In genomic region chr2:127080226-127080940, GRCh38 we compare ENCODE assay signal across 8 cellular contexts. TPM values are rescaled to one million over a fixed set of nuclear protein-coding genes. Genes with fewer than 3 reads are reported as not detected.
DNase-seq lines count a peak whose midpoint lies in the region; ATAC-seq and TF ChIP-seq lines count a peak whose summit lies in the region.

No MANE protein-coding gene starts in this region.

- 64 to 69% methylated on average over 14 of the region's 14 CpGs for WGBS in heart right ventricle, 2 donors

- H3K27ac Mint-ChIP-seq in activated CD4-positive, alpha-beta T cell treated with anti-CD3 and anti-CD28 coated beads for 36 hours: peak overlapping the region; percentile 91

- DNase-seq in activated CD4-positive, alpha-beta T cell treated with anti-CD3 and anti-CD28 coated beads for 36 hours: peak; percentile 86
- DNase-seq in activated CD4-positive, alpha-beta T cell treated with anti-CD3 and anti-CD28 coated beads for 1 hour: no peak
- DNase-seq in WERI-Rb-1 (no peak), heart right ventricle (peak in 1 of 2 donors; percentile 32), ACHN (no peak), NCI-H2107 treated with DMSO at 0.1 percent for 48 hours (lab: John Stamatoyannopoulos, UW; ENCODE audit: unreplicated experiment) (no peak)
- DNase-seq in stimulated activated naive CD4-positive, alpha-beta T cell treated with Interleukin-2 at 50 U/mL for 16 hours (lab: John Stamatoyannopoulos, UW): peak; percentile 55

- CTCF ChIA-PET in activated CD4-positive, alpha-beta T cell treated with anti-CD3 and anti-CD28 coated beads for 36 hours (lab: Charles Lee): interaction anchor here (0.7 to 1.5 kb wide), 4 partner anchors 9 to 210 kb away, joined by 3 to 12 read pairs (median 6); no protein-coding TSS in a partner anchor

- H3K27ac ChIP-seq in WERI-Rb-1 (peak overlapping the region; percentile 92), heart right ventricle (peak overlapping the region in 1 of 10 donors; percentile 84)

- POLR2A ChIA-PET in activated CD4-positive, alpha-beta T cell treated with anti-CD3 and anti-CD28 coated beads for 36 hours (lab: Charles Lee): interaction anchor here (1.6 kb wide), 1 partner anchor 12 kb away, joined by 5 read pairs; no protein-coding TSS in a partner anchor

- H3K36me3 ChIP-seq in WERI-Rb-1: peaks cover 24% of the 10 kb centered on the region
- H3K36me3 ChIP-seq in heart right ventricle: no peaks in the 10 kb centered on the region

- peak overlapping the region; percentile 82 for H3K4me3 Mint-ChIP-seq in activated CD4-positive, alpha-beta T cell treated with anti-CD3 and anti-CD28 coated beads for 36 hours

- intact Hi-C loops in activated CD4-positive, alpha-beta T cell treated with anti-CD3 and anti-CD28 coated beads for 36 hours (cut with DNase I, micrococcal nuclease): loop anchor here (2.0 to 5.0 kb wide), 7 partner anchors 16 to 947 kb away; partner anchors contain the start of genes ERCC3 (in 1 of the 2), GYPC (in 1 of the 2), IWS1 (in 1 of the 2) and SAP130 (in 1 of the 2)
- intact Hi-C loops in heart right ventricle (cut with DNase I): no loop called here

- no peaks in the 10 kb centered on the region for H3K9me3 ChIP-seq in WERI-Rb-1 (ENCODE audit: severe bottlenecking)
- H3K9me3 ChIP-seq in heart right ventricle: no peaks in the 10 kb centered on the region

- H3K27me3 ChIP-seq in WERI-Rb-1 (ENCODE audit: insufficient read depth, low read depth, severe bottlenecking): no peaks in the 10 kb centered on the region
- H3K27me3 ChIP-seq in heart right ventricle: no peaks in the 10 kb centered on the region

- H3K27me3 Mint-ChIP-seq in activated CD4-positive, alpha-beta T cell treated with anti-CD3 and anti-CD28 coated beads for 36 hours: no peaks in the 10 kb centered on the region

- H3K4me1 Mint-ChIP-seq in activated CD4-positive, alpha-beta T cell treated with anti-CD3 and anti-CD28 coated beads for 36 hours: peaks cover 74% of the 10 kb centered on the region

- H3K4me3 ChIP-seq in WERI-Rb-1 (ENCODE audit: low read depth, low read length) (no peak overlapping the region), heart right ventricle (peak overlapping the region in 1 of 10 donors; percentile 50)

- peaks cover 5% of the 10 kb centered on the region for H3K36me3 Mint-ChIP-seq in activated CD4-positive, alpha-beta T cell treated with anti-CD3 and anti-CD28 coated beads for 36 hours (ENCODE audit: low read depth)

- TF ChIP-seq CTCF in WERI-Rb-1 (IDR thresholded peaks at IDR 0.05; ENCODE audit: low read depth, low read length) (no peak), heart right ventricle (IDR thresholded peaks at IDR 0.05) (no peak)

- H3K4me1 ChIP-seq in heart right ventricle: peaks cover 0 to 68% (median 32%) of the 10 kb centered on the region in 9 donors

- ATAC-seq in activated CD4-positive, alpha-beta T cell treated with anti-CD3 and anti-CD28 coated beads for 36 hours: peak; percentile 60
- ATAC-seq in heart right ventricle (peak in 6 of 8 donors; percentile 5 to 85 (median 44)), HG03571 (IDR thresholded peaks at IDR 0.05; ENCODE audit: unreplicated experiment) (no peak)

- in situ Hi-C loops in ACHN (cut with HindIII; ENCODE audit: low pct_ligation_motif_present, low pct_unique_long_range_greater_than_20kb, low sequenced_read_pairs): no loop called here

- no peaks in the 10 kb centered on the region for H3K9me3 Mint-ChIP-seq in activated CD4-positive, alpha-beta T cell treated with anti-CD3 and anti-CD28 coated beads for 36 hours (ENCODE audit: low read depth)

RNA-seq across cellular contexts. Expression of gene BIN1, which starts 26.6 kb away (rescaled TPM):
- total RNA-seq in activated CD4-positive, alpha-beta T cell treated with anti-CD3 and anti-CD28 coated beads for 36 hours: 10 to 100 TPM; 65.2 to 71.0 TPM
- total RNA-seq in heart right ventricle: 10 to 100 TPM; 11.9 to 21.7 (median 16.5) TPM
- polyA plus RNA-seq in heart right ventricle: 10 to 100 TPM in 1 of 2 donors, 1 to 10 TPM in 1; 8.4 to 10.9 TPM

Comparison
In these comparisons a context has a peak if more than half of its experiments do, and no peak if none do; other contexts are left out.
1. DNase-seq: peak in activated CD4-positive, alpha-beta T cell treated with anti-CD3 and anti-CD28 coated beads for 36 hours (single experiment) and stimulated activated naive CD4-positive, alpha-beta T cell treated with Interleukin-2 at 50 U/mL for 16 hours (single experiment); none in activated CD4-positive, alpha-beta T cell treated with anti-CD3 and anti-CD28 coated beads for 1 hour (single experiment), WERI-Rb-1 (single experiment), ACHN (single experiment) and NCI-H2107 treated with DMSO at 0.1 percent for 48 hours (single experiment).
2. intact Hi-C loops: an anchor here in activated CD4-positive, alpha-beta T cell treated with anti-CD3 and anti-CD28 coated beads for 36 hours (2.0 to 5.0 kb wide); none called in heart right ventricle.